Comparison of ENCODE assay signal across 18 cellular contexts in the genomic region with DNA sequence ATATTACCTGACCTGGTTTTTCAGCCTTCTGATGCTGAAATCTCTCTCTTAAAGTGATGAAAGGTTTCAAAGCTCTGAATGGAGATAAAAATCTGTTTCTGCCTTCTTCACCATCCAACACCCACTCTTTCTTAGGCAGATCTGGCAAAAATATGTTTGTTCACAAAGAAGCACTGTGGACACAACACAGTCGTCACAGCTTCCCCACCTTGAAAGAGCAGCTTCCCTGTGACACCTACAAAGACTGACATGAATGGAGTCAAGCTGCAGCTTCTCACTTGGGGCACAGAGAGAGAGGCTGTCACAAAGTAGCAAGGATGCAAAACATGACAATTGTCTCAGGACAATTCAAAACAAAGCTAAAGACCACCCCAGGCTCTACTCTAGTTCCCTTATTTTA.
DNase-seq lines count a peak whose midpoint lies in the region; ATAC-seq and TF ChIP-seq lines count a peak whose summit lies in the region.
"Had no signal": no experiment of that assay in that cellular context is flagged by ENCODE, and none has a peak within 500 bp of the region (broad histone marks: within the 10 kb centered on the region; RNA-seq: fewer than 3 reads in every experiment).

No MANE protein-coding gene starts in this region.

- peak overlapping the region; percentile 29 for H3K4me3 ChIP-seq in CD4-positive, CD25-positive, alpha-beta regulatory T cell (ENCODE audit: low read depth, low read length)
- H3K4me3 ChIP-seq: BLaER1 treated with 17β-estradiol and CSF1 and Interleukin-3, amounts not matched to agents 10 nM and 100 nM; MG63 had no signal

- no peaks in the 10 kb centered on the region for H3K9me3 ChIP-seq in CD4-positive, CD25-positive, alpha-beta regulatory T cell (ENCODE audit: control insufficient read depth in 2 of 2, low read length in 2 of 2)
- no peaks in the 10 kb centered on the region for H3K9me3 ChIP-seq in T-helper 17 cell (ENCODE audit: control insufficient read depth, low read length, poor library complexity, severe bottlenecking)
- H3K9me3 ChIP-seq: Caco-2, MG63 had no signal

- intact Hi-C loops in activated CD4-positive, alpha-beta T cell treated with anti-CD3 and anti-CD28 coated beads, Interleukin-2, amount 10 ng/mL, durations not matched to agents 24 days and 14 days (cut with micrococcal nuclease) = no loop called here

- no peak for ATAC-seq in CD4-positive, CD25-positive, alpha-beta regulatory T cell (ENCODE audit: low read depth in 2 of 2)
- peak; percentile 62 for ATAC-seq in T-helper 17 cell
- ATAC-seq: HepG2, Right ventricle myocardium inferior had no signal

- H3K4me3 Mint-ChIP-seq in activated CD4-positive, alpha-beta T cell treated with anti-CD3 and anti-CD28 coated beads, Interleukin-2, amount 10 ng/mL, durations not matched to agents 24 days and 14 days = no peak overlapping the region
- H3K4me3 Mint-ChIP-seq in CD4-positive, CD25-positive, alpha-beta regulatory T cell = peak overlapping the region in 2 of 4 donors; percentile 22 to 56
- H3K4me3 Mint-ChIP-seq in T-helper 17 cell = peak overlapping the region; percentile 21
- H3K4me3 Mint-ChIP-seq in neural crest cell = no peak overlapping the region

- H3K27ac Mint-ChIP-seq in activated CD4-positive, alpha-beta T cell treated with anti-CD3 and anti-CD28 coated beads, Interleukin-2, amount 10 ng/mL, durations not matched to agents 24 days and 14 days = peak overlapping the region; percentile 43
- peak overlapping the region; percentile 76 to 92 (median 78) for H3K27ac Mint-ChIP-seq in CD4-positive, CD25-positive, alpha-beta regulatory T cell
- H3K27ac Mint-ChIP-seq in T-helper 17 cell = peak overlapping the region; percentile 84
- H3K27ac Mint-ChIP-seq in neural crest cell (ENCODE audit: unreplicated experiment) = peak overlapping the region; percentile 21

- no peak for DNase-seq in activated CD4-positive, alpha-beta T cell treated with anti-CD3 and anti-CD28 coated beads, Interleukin-2, amount 10 ng/mL, durations not matched to agents 24 days and 14 days
- DNase-seq in activated CD4-positive, alpha-beta T cell treated with anti-CD3 and anti-CD28 coated beads for 4 hours = no peak
- peak in 1 of 3 donors; percentile 34 for DNase-seq in CD4-positive, CD25-positive, alpha-beta regulatory T cell
- DNase-seq in T-helper 17 cell = no peak
- DNase-seq in neural crest cell (ENCODE audit: low read depth, low spot score) = no peak
- no peak for DNase-seq in activated gamma-delta T cell (lab: John Stamatoyannopoulos, UW)
- DNase-seq in NCI-H748 treated with DMSO at 0.1 percent for 48 hours (lab: John Stamatoyannopoulos, UW) = no peak
- DNase-seq in putamen (ENCODE audit: low spot score) = no peak
- DNase-seq: 8988T, Caco-2, H7, MG63, NCI-H1105 treated with DMSO at 0.1 percent for 48 hours, NCI-H187, NCI-H446 had no signal

- no peak for TF ChIP-seq CTCF in neural crest cell (conservative IDR thresholded peaks at IDR 0.05)

- H3K4me1 ChIP-seq in CD4-positive, CD25-positive, alpha-beta regulatory T cell (ENCODE audit: control insufficient read depth, insufficient read depth, low read length, poor library complexity, severe bottlenecking) = peaks cover 28% of the 10 kb centered on the region
- H3K4me1 ChIP-seq: Caco-2 had no signal

- no peaks in the 10 kb centered on the region for H3K27me3 Mint-ChIP-seq in activated CD4-positive, alpha-beta T cell treated with anti-CD3 and anti-CD28 coated beads, Interleukin-2, amount 10 ng/mL, durations not matched to agents 24 days and 14 days
- no peaks in the 10 kb centered on the region for H3K27me3 Mint-ChIP-seq in CD4-positive, CD25-positive, alpha-beta regulatory T cell
- H3K27me3 Mint-ChIP-seq in T-helper 17 cell = no peaks in the 10 kb centered on the region
- H3K27me3 Mint-ChIP-seq in neural crest cell (ENCODE audit: low read depth) = no peaks in the 10 kb centered on the region

- no peaks in the 10 kb centered on the region for H3K27me3 ChIP-seq in CD4-positive, CD25-positive, alpha-beta regulatory T cell (ENCODE audit: control insufficient read depth, insufficient read depth, low read length)
- H3K27me3 ChIP-seq: BLaER1 treated with 17β-estradiol and CSF1 and Interleukin-3, amounts not matched to agents 10 nM and 100 nM; MG63 had no signal

- peak overlapping the region; percentile 70 for H3K27ac ChIP-seq in CD4-positive, CD25-positive, alpha-beta regulatory T cell (ENCODE audit: insufficient read depth, low read length, poor library complexity, severe bottlenecking)

- peaks cover 5% of the 10 kb centered on the region for H3K36me3 Mint-ChIP-seq in activated CD4-positive, alpha-beta T cell treated with anti-CD3 and anti-CD28 coated beads, Interleukin-2, amount 10 ng/mL, durations not matched to agents 24 days and 14 days (ENCODE audit: low read depth)
- H3K36me3 Mint-ChIP-seq in CD4-positive, CD25-positive, alpha-beta regulatory T cell = no peaks in the 10 kb centered on the region
- H3K36me3 Mint-ChIP-seq in T-helper 17 cell (ENCODE audit: low read depth) (no peaks in the 10 kb centered on the region), neural crest cell (ENCODE audit: low read depth) (no peaks in the 10 kb centered on the region)

- peaks cover 9% of the 10 kb centered on the region for H3K9me3 Mint-ChIP-seq in activated CD4-positive, alpha-beta T cell treated with anti-CD3 and anti-CD28 coated beads, Interleukin-2, amount 10 ng/mL, durations not matched to agents 24 days and 14 days
- H3K9me3 Mint-ChIP-seq in CD4-positive, CD25-positive, alpha-beta regulatory T cell = peaks cover 0 to 3% (median 0%) of the 10 kb centered on the region in 7 donors
- H3K9me3 Mint-ChIP-seq in neural crest cell = peaks cover 4% of the 10 kb centered on the region

- no peaks in the 10 kb centered on the region for H3K36me3 ChIP-seq in CD4-positive, CD25-positive, alpha-beta regulatory T cell (ENCODE audit: control insufficient read depth, insufficient read depth, low read length)
- H3K36me3 ChIP-seq: MG63 had no signal

- peaks cover 59% of the 10 kb centered on the region for H3K4me1 Mint-ChIP-seq in activated CD4-positive, alpha-beta T cell treated with anti-CD3 and anti-CD28 coated beads, Interleukin-2, amount 10 ng/mL, durations not matched to agents 24 days and 14 days
- H3K4me1 Mint-ChIP-seq in CD4-positive, CD25-positive, alpha-beta regulatory T cell = peaks cover 29 to 61% (median 48%) of the 10 kb centered on the region in 4 donors
- H3K4me1 Mint-ChIP-seq in T-helper 17 cell (peaks cover 22% of the 10 kb centered on the region), neural crest cell (peaks cover 23% of the 10 kb centered on the region)

Comparison
In these comparisons a context has a peak if more than half of its experiments do, and no peak if none do; other contexts are left out.
1. H3K27ac Mint-ChIP-seq: peak in every context shown above with its lines; median percentile 84 in T-helper 17 cell; 78 in CD4-positive, CD25-positive, alpha-beta regulatory T cell; 43 in activated CD4-positive, alpha-beta T cell treated with anti-CD3 and anti-CD28 coated beads, Interleukin-2, amount 10 ng/mL, durations not matched to agents 24 days and 14 days; 21 in neural crest cell.